14 cellular contexts compared by ENCODE assay signal in genomic region chr2:26740890-26741302, GRCh38. TPM values are rescaled to one million over a fixed set of nuclear protein-coding genes. Genes with fewer than 3 reads are reported as not detected.
DNase-seq lines count a peak whose midpoint lies in the region; ATAC-seq and TF ChIP-seq lines count a peak whose summit lies in the region.
"Had no signal": no experiment of that assay in that cellular context is flagged by ENCODE, and none has a peak within 500 bp of the region (broad histone marks: within the 10 kb centered on the region; RNA-seq: fewer than 3 reads in every experiment).

No MANE protein-coding gene starts in this region.

- H3K9me2 ChIP-seq in OCI-LY1 (ENCODE audit: low read depth, low read length), result no peaks in the 10 kb centered on the region

- peaks cover 3% of the 10 kb centered on the region for H3K36me3 Mint-ChIP-seq in glutamatergic neuron (ENCODE audit: unreplicated experiment)

- H3K4me2 ChIP-seq in OCI-LY1 (ENCODE audit: low read length), result no peak overlapping the region

- intact Hi-C loops in posterior vena cava (cut with DNase I), result no loop called here
- intact Hi-C loops in gastrocnemius medialis (cut with DNase I; ENCODE audit: low total_unique reads), result no loop called here

- H3K27me3 ChIP-seq in OCI-LY1 (ENCODE audit: insufficient read depth, low read length) (no peaks in the 10 kb centered on the region; the same call in 1 of the 2 replicates), gastrocnemius medialis (no peaks in the 10 kb centered on the region)
- H3K27me3 ChIP-seq: SJSA1, thyroid gland had no signal

- H3K4me1 Mint-ChIP-seq in glutamatergic neuron (ENCODE audit: low read depth, unreplicated experiment), result peaks cover 23% of the 10 kb centered on the region

- in situ Hi-C loops in gastrocnemius medialis (cut with MboI; ENCODE audit: low sequenced_read_pairs in 4 of 4), result loop anchor here in 1 of 4 donors (5.0 kb wide), 1 partner anchor 139 kb away; no protein-coding TSS in a partner anchor

- H3K4me3 ChIP-seq in GM12865 (ENCODE audit: low read depth, low read length), result no peak overlapping the region
- no peak overlapping the region for H3K4me3 ChIP-seq in OCI-LY1 (ENCODE audit: low read depth, low read length, poor library complexity, severe bottlenecking)
- H3K4me3 ChIP-seq in gastrocnemius medialis, result no peak overlapping the region
- H3K4me3 ChIP-seq: SJSA1, spleen, thyroid gland had no signal

- H3K27me3 Mint-ChIP-seq in glutamatergic neuron (ENCODE audit: unreplicated experiment), result peaks cover 13% of the 10 kb centered on the region

- peak; percentile 8; the same call in 1 of the 2 replicates for TF ChIP-seq CTCF in 22Rv1 (IDR thresholded peaks at IDR 0.05)
- no peak for TF ChIP-seq CTCF in GM12865 (IDR thresholded peaks at IDR 0.05; ENCODE audit: insufficient read depth, low read depth, low read length, missing control alignments)
- TF ChIP-seq CTCF in OCI-LY1 (IDR thresholded peaks at IDR 0.05; ENCODE audit: low read length), result 0 out of 2 replicates have a peak, but pooled peaks have one; percentile 22
- no peak for TF ChIP-seq CTCF in glutamatergic neuron (IDR thresholded peaks at IDR 0.05; ENCODE audit: partially characterized antibody, unreplicated experiment)
- TF ChIP-seq CTCF in gastrocnemius medialis (IDR thresholded peaks at IDR 0.05 in 4 of 5, conservative IDR thresholded peaks at IDR 0.05 in 1 of 5), result no peak

- no peaks in the 10 kb centered on the region for H3F3A ChIP-seq in OCI-LY1 (ENCODE audit: insufficient read depth, low read length)

- peak overlapping the region; percentile 78 for H3K4me3 Mint-ChIP-seq in glutamatergic neuron (ENCODE audit: unreplicated experiment)

- peaks cover 21% of the 10 kb centered on the region for H3K9me3 Mint-ChIP-seq in glutamatergic neuron (ENCODE audit: unreplicated experiment)

- no peak overlapping the region for H3K9ac ChIP-seq in OCI-LY1 (ENCODE audit: low read length)

- no peaks in the 10 kb centered on the region for H3K4me1 ChIP-seq in OCI-LY1 (ENCODE audit: insufficient read depth, low read length, severe bottlenecking)
- peaks cover 0 to 8% of the 10 kb centered on the region in 2 donors for H3K4me1 ChIP-seq in gastrocnemius medialis
- H3K4me1 ChIP-seq: SJSA1 had no signal

- H3K79me2 ChIP-seq in OCI-LY1 (ENCODE audit: insufficient read depth, low read length), result no peaks in the 10 kb centered on the region

- no peaks in the 10 kb centered on the region for H3K36me3 ChIP-seq in OCI-LY1 (ENCODE audit: insufficient read depth, low read length)
- H3K36me3 ChIP-seq in gastrocnemius medialis, result no peaks in the 10 kb centered on the region
- H3K36me3 ChIP-seq: SJSA1, spleen, thyroid gland had no signal

- DNase-seq in GM12865 (ENCODE audit: low read depth), result peak; percentile 52
- DNase-seq in glutamatergic neuron, result peak; percentile 75
- no peak for DNase-seq in HuH-7.5 (ENCODE audit: low spot score)
- no peak for DNase-seq in posterior vena cava (ENCODE audit: low spot score)
- no peak for DNase-seq in gastrocnemius medialis
- DNase-seq: activated naive CD4-positive, alpha-beta T cell treated with Interleukin-2 at 50 U/mL for 16 hours; Caco-2; NCI-H187; spleen; thyroid gland had no signal

- no peak overlapping the region for H2AFZ ChIP-seq in OCI-LY1 (ENCODE audit: low read length)

- ATAC-seq in HG02870 (IDR thresholded peaks at IDR 0.05; ENCODE audit: unreplicated experiment), result no peak
- no peak for ATAC-seq in gastrocnemius medialis

- peak overlapping the region; percentile 97 for H3K27ac Mint-ChIP-seq in glutamatergic neuron (ENCODE audit: unreplicated experiment)

- H3K9me3 ChIP-seq in OCI-LY1 (ENCODE audit: low read length), result no peaks in the 10 kb centered on the region
- H3K9me3 ChIP-seq in gastrocnemius medialis, result no peaks in the 10 kb centered on the region
- H3K9me3 ChIP-seq: Caco-2, SJSA1, spleen, thyroid gland had no signal

- H3K27ac ChIP-seq in 22Rv1 (no peak overlapping the region), OCI-LY1 (ENCODE audit: low read depth, low read length, poor library complexity, severe bottlenecking) (no peak overlapping the region), gastrocnemius medialis (no peak overlapping the region)
- H3K27ac ChIP-seq: SJSA1, spleen, thyroid gland had no signal

- no peaks in the 10 kb centered on the region for H4K20me1 ChIP-seq in OCI-LY1 (ENCODE audit: insufficient read depth, low read length)

- TF ChIP-seq POLR2A in gastrocnemius medialis (IDR thresholded peaks at IDR 0.05), result no peak

RNA-seq across cellular contexts. Expression of gene SLC35F6, which starts 23.2 kb away (rescaled TPM):
- total RNA-seq in glutamatergic neuron (ENCODE audit: unreplicated experiment) (28.8 TPM), posterior vena cava (10 to 100 TPM; 38.8 to 39.4 TPM), gastrocnemius medialis (10 to 100 TPM; 37.8 to 54.5 (median 45.9) TPM)

RNA-seq across cellular contexts. Expression of gene CENPA, which starts 45.0 kb away (rescaled TPM):
- 4.7 TPM for total RNA-seq in glutamatergic neuron (ENCODE audit: unreplicated experiment)
- 1 to 10 TPM in 1 of 2 donors, not detected in 1; 1.2 TPM for total RNA-seq in posterior vena cava
- total RNA-seq in gastrocnemius medialis, result under 1 TPM in 1 of 4 donors, not detected in 3; 0.22 TPM

RNA-seq across cellular contexts. Expression of gene KCNK3, which starts 48.4 kb away (rescaled TPM):
- total RNA-seq in glutamatergic neuron (ENCODE audit: unreplicated experiment) (21.7 TPM), posterior vena cava (10 to 100 TPM; 13.1 to 24.4 TPM), gastrocnemius medialis (10 to 100 TPM in 1 of 4 donors, 1 to 10 TPM in 1, under 1 TPM in 2; 0.80 to 11.6 (median 1.2) TPM)
- total RNA-seq: SJSA1 had no signal

Comparison
In these comparisons a context has a peak if more than half of its experiments do, and no peak if none do; other contexts are left out.
1. CTCF ChIP-seq: peak in 22Rv1 (single experiment) and OCI-LY1 (single experiment); none in GM12865 (single experiment), glutamatergic neuron (single experiment) and gastrocnemius medialis (0 of 5).
2. DNase-seq: peak in GM12865 (single experiment) and glutamatergic neuron (single experiment); none in HuH-7.5 (single experiment), posterior vena cava (single experiment) and gastrocnemius medialis (0 of 2).